In the genomic region with DNA sequence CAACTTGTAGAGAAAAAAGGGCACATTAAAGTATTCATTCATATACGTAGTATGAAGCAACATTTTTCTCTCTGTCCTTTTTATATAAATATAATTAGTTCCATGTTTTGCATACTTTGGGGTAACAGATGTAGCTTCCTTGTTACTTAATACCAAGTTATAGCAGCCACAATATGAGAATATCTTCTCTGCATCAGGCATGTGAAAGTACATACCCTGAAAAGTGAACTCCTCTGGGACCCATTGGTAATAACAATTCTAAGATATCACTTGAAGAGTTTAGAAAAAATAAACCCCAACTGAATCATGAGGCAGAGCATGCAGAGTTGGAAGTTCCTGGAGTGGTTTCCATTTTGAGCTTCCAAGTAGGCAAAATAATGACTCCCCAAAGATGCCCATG, we compare ENCODE assay signal across 33 cellular contexts. TPM values are rescaled to one million over a fixed set of nuclear protein-coding genes. Genes with fewer than 3 reads are reported as not detected.
"Had no signal": no experiment of that assay in that cellular context is flagged by ENCODE, and none has a peak within 500 bp of the region (broad histone marks: within the 10 kb centered on the region; RNA-seq: fewer than 3 reads in every experiment).

No MANE protein-coding gene starts in this region.

- H3K27ac ChIP-seq: ascending aorta, cardiac muscle cell, VCaP had no signal

- H3K27me3 ChIP-seq: ascending aorta, cardiac muscle cell had no signal

- DNase-seq: activated B cell treated with CpG ODN at 0.5 μM for 24 hours; activated CD4-positive, alpha-beta memory T cell treated with anti-CD3 and anti-CD28 coated beads for 36 hours; activated CD4-positive, alpha-beta T cell treated with anti-CD3 and anti-CD28 coated beads for 4 hours; activated CD4-positive, alpha-beta T cell treated with anti-CD3 and anti-CD28 coated beads, Interleukin-2, amount 10 ng/mL, durations not matched to agents 24 days and 14 days; activated CD4-positive, alpha-beta T cell treated with anti-CD3 and anti-CD28 coated beads, Interleukin-2, amount 50 U/mL, for 1 hour; activated CD4-positive, alpha-beta T cell treated with anti-CD3 and anti-CD28 coated beads, Interleukin-2, amount 50 U/mL, for 4 hours; activated CD4-positive, CD25-positive, alpha-beta regulatory T cell treated with anti-CD3 and anti-CD28 coated beads, Interleukin-2, amount 50 U/mL, for 72 hours; activated CD8-positive, alpha-beta memory T cell treated with anti-CD3 and anti-CD28 coated beads, Interleukin-2, amount 50 U/mL, for 4 hours; activated CD8-positive, alpha-beta T cell treated with anti-CD3 and anti-CD28 coated beads for 36 hours; activated effector memory CD4-positive, alpha-beta T cell treated with anti-CD3 and anti-CD28 coated beads, Interleukin-2, amount 50 U/mL, for 16 hours; activated gamma-delta T cell treated with Interleukin-2 at 50 U/mL for 16 hours; activated naive CD4-positive, alpha-beta T cell; activated naive CD4-positive, alpha-beta T cell treated with anti-CD3 and anti-CD28 coated beads for 36 hours; activated naive CD4-positive, alpha-beta T cell treated with anti-CD3 and anti-CD28 coated beads, Interleukin-2, amount 50 U/mL, for 16 hours; activated naive CD8-positive, alpha-beta T cell treated with anti-CD3 and anti-CD28 coated beads for 36 hours; activated T-cell treated with anti-CD3 and anti-CD28 coated beads for 4 hours; activated T-cell treated with anti-CD3 and anti-CD28 coated beads, Interleukin-2, amount 50 U/mL, for 1 hour; activated T-cell treated with anti-CD3 and anti-CD28 coated beads, Interleukin-2, amount 50 U/mL, for 4 hours; activated T-cell treated with anti-CD3 and anti-CD28 coated beads, Interleukin-2, amount 50 U/mL, for 72 hours; amygdala; anterior cingulate cortex; central memory CD4-positive, alpha-beta T cell; T-helper 1 cell; T-helper 2 cell; T-helper 9 cell had no signal

- ATAC-seq: activated CD8-positive, alpha-beta T cell treated with anti-CD3 and anti-CD28 coated beads for 36 hours; activated naive CD4-positive, alpha-beta T cell treated with anti-CD3 and anti-CD28 coated beads, Interleukin-2, amount 50 U/mL, for 72 hours; activated T-cell treated with anti-CD3 and anti-CD28 coated beads, Interleukin-2, amount 50 U/mL, for 4 hours; activated T-cell treated with anti-CD3 and anti-CD28 coated beads, Interleukin-2, amount 50 U/mL, for 72 hours; activated T-helper 17 cell treated with anti-CD3 and anti-CD28 coated beads, Interleukin-2, amount 50 U/mL, for 72 hours had no signal

- H3K4me3 ChIP-seq: ascending aorta, cardiac muscle cell had no signal

RNA-seq across cellular contexts. Expression of gene CRPPA, which starts 2.4 kb away (rescaled TPM):
- total RNA-seq: ascending aorta had no signal

RNA-seq across cellular contexts. Expression of gene SOSTDC1, which starts 41.8 kb away (rescaled TPM):
- total RNA-seq: activated B cell treated with CpG ODN at 0.5 μM for 24 hours; activated CD4-positive, alpha-beta memory T cell treated with anti-CD3 and anti-CD28 coated beads for 36 hours; activated CD4-positive, alpha-beta T cell treated with anti-CD3 and anti-CD28 coated beads, Interleukin-2, amount 10 ng/mL, durations not matched to agents 24 days and 14 days; activated CD8-positive, alpha-beta memory T cell treated with anti-CD3 and anti-CD28 coated beads for 36 hours; activated CD8-positive, alpha-beta T cell treated with anti-CD3 and anti-CD28 coated beads for 36 hours; activated naive CD4-positive, alpha-beta T cell treated with anti-CD3 and anti-CD28 coated beads for 36 hours; activated naive CD4-positive, alpha-beta T cell treated with anti-CD3 and anti-CD28 coated beads, Interleukin-2, amount 50 U/mL, for 72 hours; activated naive CD8-positive, alpha-beta T cell treated with anti-CD3 and anti-CD28 coated beads for 36 hours; activated T-cell treated with anti-CD3 and anti-CD28 coated beads, Interleukin-2, amount 50 U/mL, for 4 hours; activated T-cell treated with anti-CD3 and anti-CD28 coated beads, Interleukin-2, amount 50 U/mL, for 72 hours; activated T-helper 1 cell treated with anti-CD3 and anti-CD28 coated beads, Interleukin-12 subunit alpha, Interleukin-12 subunit beta, Interleukin-2, Interleukin-4 antibody, amounts not matched to agents 30 ng/mL and 10 ng/mL and 1 ng/mL, durations not matched to agents 14 hours and 24 hours and 36 hours; activated T-helper 17 cell treated with anti-CD3 and anti-CD28 coated beads, Interleukin-2, amount 50 U/mL, for 72 hours; ascending aorta; bronchial epithelial cell had no signal
